In genomic region chr20:62825288-62825993, GRCh38 we compare ENCODE assay signal across 20 cellular contexts. TPM values are rescaled to one million over a fixed set of nuclear protein-coding genes. Genes with fewer than 3 reads are reported as not detected.
DNase-seq lines count a peak whose midpoint lies in the region; ATAC-seq, FAIRE-seq and TF ChIP-seq lines count a peak whose summit lies in the region.
"Had no signal": no experiment of that assay in that cellular context is flagged by ENCODE, and none has a peak within 500 bp of the region (broad histone marks: within the 10 kb centered on the region; RNA-seq: fewer than 3 reads in every experiment).

No MANE protein-coding gene starts in this region.

- H3K9me3 Mint-ChIP-seq in WTC11 (no peaks in the 10 kb centered on the region), neural progenitor cell (no peaks in the 10 kb centered on the region)
- H3K9me3 Mint-ChIP-seq: CD4-positive, alpha-beta memory T cell; naive B cell; T-cell had no signal

- peaks cover 98% of the 10 kb centered on the region for H3K4me1 ChIP-seq in BLaER1
- peaks cover 16% of the 10 kb centered on the region for H3K4me1 ChIP-seq in neural progenitor cell

- peak overlapping the region; percentile 45; the same call in 1 of the 2 replicates for H3K9ac ChIP-seq in BLaER1
- H3K9ac ChIP-seq in neural progenitor cell, result no peak overlapping the region

- no peak for TF ChIP-seq CTCF in WTC11 (IDR thresholded peaks at IDR 0.05)
- TF ChIP-seq CTCF in neural progenitor cell (IDR thresholded peaks at IDR 0.05), result no peak

- H3K4me3 Mint-ChIP-seq in WTC11, result peak overlapping the region; percentile 16; the same call in 1 of the 2 replicates
- no peak overlapping the region for H3K4me3 Mint-ChIP-seq in neural progenitor cell

- peak overlapping the region; percentile 85 for H3K4me2 ChIP-seq in BLaER1
- peak overlapping the region; percentile 44 for H3K4me2 ChIP-seq in neural progenitor cell

- peaks cover 7% of the 10 kb centered on the region for H3F3A ChIP-seq in neural progenitor cell (ENCODE audit: low read depth)

- FAIRE-seq in HTR-8/SVneo (lab: Jason Lieb, UNC), result peak; percentile 85
- FAIRE-seq: GM12878, GM19239, keratinocyte, pancreas had no signal

- DNase-seq in HTR-8/SVneo (ENCODE audit: insufficient read length, low spot score) (no peak), WTC11 (ENCODE audit: low spot score) (no peak), neural progenitor cell (ENCODE audit: low spot score) (no peak), DMS53 treated with DMSO at 0.1 percent for 48 hours (lab: John Stamatoyannopoulos, UW; ENCODE audit: unreplicated experiment) (no peak), occipital lobe (lab: John Stamatoyannopoulos, UW) (no peak)
- DNase-seq: activated T-cell treated with anti-CD3 and anti-CD28 coated beads, Interleukin-2, amount 50 U/mL, for 1 hour; amniotic stem cell; foreskin melanocyte; naive B cell had no signal

- POLR2A ChIA-PET in WTC11 (lab: Charles Lee), result interaction anchor here (1.3 kb wide), 1 partner anchor 9 kb away, joined by 12 read pairs; the partner anchor contains the start of gene COL9A3

- H3K36me3 ChIP-seq in BLaER1 (peaks cover 24% of the 10 kb centered on the region; the same call in 1 of the 2 replicates), neural progenitor cell (no peaks in the 10 kb centered on the region)
- H3K36me3 ChIP-seq: pancreas, sigmoid colon, suprapubic skin had no signal

- H3K27ac Mint-ChIP-seq in WTC11, result no peak overlapping the region
- no peak overlapping the region for H3K27ac Mint-ChIP-seq in neural progenitor cell
- H3K27ac Mint-ChIP-seq: T-cell had no signal

- peaks cover 13% of the 10 kb centered on the region for H3K4me1 Mint-ChIP-seq in WTC11
- peaks cover 12% of the 10 kb centered on the region for H3K4me1 Mint-ChIP-seq in neural progenitor cell

- H3K27me3 Mint-ChIP-seq in WTC11 (ENCODE audit: low read depth), result no peaks in the 10 kb centered on the region
- no peaks in the 10 kb centered on the region for H3K27me3 Mint-ChIP-seq in neural progenitor cell (ENCODE audit: insufficient read depth, low read depth)
- H3K27me3 Mint-ChIP-seq: CD4-positive, alpha-beta memory T cell; T-cell had no signal

- 0 out of 2 replicates have a peak, but pooled peaks cover 2% of the 10 kb centered on the region for H3K27me3 ChIP-seq in BLaER1
- H3K27me3 ChIP-seq in neural progenitor cell, result no peaks in the 10 kb centered on the region
- H3K27me3 ChIP-seq: pancreas, sigmoid colon, suprapubic skin had no signal

- H3K27ac ChIP-seq in BLaER1 (peak overlapping the region; percentile 64), neural progenitor cell (no peak overlapping the region)
- H3K27ac ChIP-seq: suprapubic skin had no signal

- H2AFZ ChIP-seq in neural progenitor cell (replicated peaks), result no peak overlapping the region

- peaks cover 43% of the 10 kb centered on the region for H4K20me1 ChIP-seq in BLaER1
- H4K20me1 ChIP-seq in neural progenitor cell (ENCODE audit: low read depth), result peaks cover 11% of the 10 kb centered on the region

- CTCF ChIA-PET in WTC11 (lab: Charles Lee), result interaction anchor here (0.5 to 1.6 kb wide), 11 partner anchors 10 to 420 kb away, joined by 3 to 19 read pairs (median 6); partner anchors contain the start of gene TCFL5

- H3K36me3 Mint-ChIP-seq in WTC11 (no peaks in the 10 kb centered on the region), neural progenitor cell (no peaks in the 10 kb centered on the region)
- H3K36me3 Mint-ChIP-seq: CD4-positive, alpha-beta memory T cell; naive B cell; T-cell had no signal

- no peak for ATAC-seq in WTC11
- ATAC-seq in GM21381 (IDR thresholded peaks at IDR 0.05; ENCODE audit: unreplicated experiment), result no peak
- no peak for ATAC-seq in HG03571 (IDR thresholded peaks at IDR 0.05; ENCODE audit: unreplicated experiment)

- H3K4me3 ChIP-seq in BLaER1 (peak overlapping the region; percentile 28; the same call in 1 of the 2 replicates), neural progenitor cell (no peak overlapping the region)
- H3K4me3 ChIP-seq: suprapubic skin had no signal

- no peaks in the 10 kb centered on the region for H3K79me2 ChIP-seq in neural progenitor cell (ENCODE audit: low read depth)

- H3K9me3 ChIP-seq in BLaER1 (no peaks in the 10 kb centered on the region), neural progenitor cell (ENCODE audit: low read depth) (no peaks in the 10 kb centered on the region)
- H3K9me3 ChIP-seq: pancreas, sigmoid colon, suprapubic skin had no signal

TF ChIP-seq in WTC11, 78 proteins besides CTCF, POLR2A, EP300 and RAD21:
- TF ChIP-seq PRRX2 (CRISPR knock-in tag; IDR thresholded peaks at IDR 0.05) (no peak), AR (CRISPR knock-in tag; IDR thresholded peaks at IDR 0.05) (no peak), GRHL2 (CRISPR knock-in tag; IDR thresholded peaks at IDR 0.05; ENCODE audit: insufficient replicate concordance, severe bottlenecking) (no peak), PREB (CRISPR knock-in tag; IDR thresholded peaks at IDR 0.05; ENCODE audit: borderline replicate concordance) (no peak), ZBTB43 (CRISPR knock-in tag; IDR thresholded peaks at IDR 0.05) (no peak), ESRRA (CRISPR knock-in tag; IDR thresholded peaks at IDR 0.05; ENCODE audit: borderline replicate concordance) (no peak), CDX4 (CRISPR knock-in tag; IDR thresholded peaks at IDR 0.05; ENCODE audit: borderline replicate concordance) (no peak), TEAD1 (CRISPR knock-in tag; IDR thresholded peaks at IDR 0.05) (no peak)

RNA-seq across cellular contexts. Expression of gene COL9A3, which starts 8.6 kb away (rescaled TPM):
- total RNA-seq in WTC11 (2021), result 115 to 136 TPM (median 123 TPM) in 3 replicates
- total RNA-seq in neural progenitor cell (ENCODE audit: low replicate concordance), result 10.5 and 34.8 TPM in 2 replicates
- total RNA-seq in occipital lobe, result 37.1 TPM
- total RNA-seq: CD4-positive, alpha-beta memory T cell had no signal

RNA-seq across cellular contexts. Expression of gene OGFR, which starts 20.8 kb away (rescaled TPM):
- total RNA-seq in WTC11 (2021) (32.5 to 43.3 TPM (median 33.8 TPM) in 3 replicates), neural progenitor cell (ENCODE audit: low replicate concordance) (7.0 and 23.9 TPM in 2 replicates), occipital lobe (21.5 TPM)

RNA-seq across cellular contexts. Expression of gene MRGBP, which starts 29.2 kb away (rescaled TPM):
- 20.0 to 20.8 TPM (median 20.2 TPM) in 3 replicates for total RNA-seq in WTC11 (2021)
- 14.0 and 18.1 TPM in 2 replicates for total RNA-seq in neural progenitor cell (ENCODE audit: low replicate concordance)
- total RNA-seq in occipital lobe, result 20.1 TPM

RNA-seq across cellular contexts. Expression of gene TCFL5, which starts 36.2 kb away (rescaled TPM):
- total RNA-seq in WTC11 (2021) (19.7 to 20.4 TPM (median 20.3 TPM) in 3 replicates), neural progenitor cell (ENCODE audit: low replicate concordance) (29.1 and 36.3 TPM in 2 replicates), occipital lobe (12.3 TPM)
